8 cellular contexts compared by ENCODE assay signal in genomic region chr14:60980811-60981625, GRCh38. TPM values are rescaled to one million over a fixed set of nuclear protein-coding genes. Genes with fewer than 3 reads are reported as not detected.
A peak's percentile ranks its signal among the peaks of the same experiment; 100 is the strongest.
DNase-seq lines count a peak whose midpoint lies in the region; ATAC-seq and TF ChIP-seq lines count a peak whose summit lies in the region.

Gene SLC38A6, plus strand, starts transcription at chr14:60981245. Its CDS starts 33 bp downstream, at chr14:60981278.
A gene with protein sequence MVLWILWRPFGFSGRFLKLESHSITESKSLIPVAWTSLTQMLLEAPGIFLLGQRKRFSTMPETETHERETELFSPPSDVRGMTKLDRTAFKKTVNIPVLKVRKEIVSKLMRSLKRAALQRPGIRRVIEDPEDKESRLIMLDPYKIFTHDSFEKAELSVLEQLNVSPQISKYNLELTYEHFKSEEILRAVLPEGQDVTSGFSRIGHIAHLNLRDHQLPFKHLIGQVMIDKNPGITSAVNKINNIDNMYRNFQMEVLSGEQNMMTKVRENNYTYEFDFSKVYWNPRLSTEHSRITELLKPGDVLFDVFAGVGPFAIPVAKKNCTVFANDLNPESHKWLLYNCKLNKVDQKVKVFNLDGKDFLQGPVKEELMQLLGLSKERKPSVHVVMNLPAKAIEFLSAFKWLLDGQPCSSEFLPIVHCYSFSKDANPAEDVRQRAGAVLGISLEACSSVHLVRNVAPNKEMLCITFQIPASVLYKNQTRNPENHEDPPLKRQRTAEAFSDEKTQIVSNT (minus strand): TSS chr14:60981079. CDS start chr14:60980973, 106 bp downstream.

- H3K9me3 ChIP-seq in DOHH2 (ENCODE audit: control insufficient read depth, insufficient read depth, low read length) (no peaks in the 10 kb centered on the region), KOPT-K1 (ENCODE audit: insufficient read depth, low read length, poor library complexity, severe bottlenecking) (no peaks in the 10 kb centered on the region), Panc1 (ENCODE audit: control insufficient read depth, insufficient read depth, low read depth, low read length) (no peaks in the 10 kb centered on the region)

- H3K27me3 ChIP-seq in DOHH2 (ENCODE audit: control insufficient read depth, low read length) (no peaks in the 10 kb centered on the region), Panc1 (ENCODE audit: control insufficient read depth, insufficient read depth, low read length) (no peaks in the 10 kb centered on the region)

- peaks cover 0 to 16% of the 10 kb centered on the region in 2 donors for H3K36me3 Mint-ChIP-seq in activated T-cell treated with anti-CD3 and anti-CD28 coated beads, Interleukin-2, amount 50 U/mL, for 72 hours (ENCODE audit: insufficient read depth in 2 of 2)

- H3K4me3 Mint-ChIP-seq in activated T-cell treated with anti-CD3 and anti-CD28 coated beads, Interleukin-2, amount 50 U/mL, for 72 hours, result no peak within 1 kb of the TSS

- H3K27ac ChIP-seq in DOHH2 (ENCODE audit: low read depth, low read length), result no peak within 1 kb of the TSS
- H3K27ac ChIP-seq in KOPT-K1 (ENCODE audit: low read depth, low read length, poor library complexity, severe bottlenecking), result peak within 1 kb of the TSS; percentile 66
- peak within 1 kb of the TSS; percentile 73 for H3K27ac ChIP-seq in Panc1 (ENCODE audit: low read length)

- BruUV-seq in Panc1 (replicated peaks; lab: Mats Ljungman, UMichigan), result no TSS peak

- peaks cover 36% of the 10 kb centered on the region for H3K36me3 ChIP-seq in DOHH2 (ENCODE audit: control insufficient read depth, low read length)
- peaks cover 21% of the 10 kb centered on the region; the same call in 1 of the 2 replicates for H3K36me3 ChIP-seq in KOPT-K1 (ENCODE audit: insufficient read depth, low read length)
- peaks cover 18% of the 10 kb centered on the region for H3K36me3 ChIP-seq in Panc1 (ENCODE audit: control insufficient read depth, insufficient read depth, low read length)

- no peak for TF ChIP-seq CTCF in DOHH2 (IDR thresholded peaks at IDR 0.05; ENCODE audit: low read depth, low read length, poor library complexity, severe bottlenecking)
- no peak for TF ChIP-seq CTCF in Panc1 (IDR thresholded peaks at IDR 0.05)

- H3K27me3 Mint-ChIP-seq in activated T-cell treated with anti-CD3 and anti-CD28 coated beads, Interleukin-2, amount 50 U/mL, for 72 hours (ENCODE audit: low read depth), result no peaks in the 10 kb centered on the region

- H4K20me1 ChIP-seq in DOHH2 (ENCODE audit: control insufficient read depth, insufficient read depth, low read depth, low read length), result no peaks in the 10 kb centered on the region

- H3K9me2 ChIP-seq in DOHH2 (replicated peaks; ENCODE audit: control insufficient read depth, low read length), result no peaks in the 10 kb centered on the region

- peaks cover 45% of the 10 kb centered on the region for H3K79me2 ChIP-seq in DOHH2 (ENCODE audit: control insufficient read depth, low read length)

- POLR2A ChIA-PET in Panc1 (lab: Charles Lee), result no interaction called here

- intact Hi-C loops in Panc1 (cut with micrococcal nuclease; ENCODE audit: unreplicated experiment), result loop anchor here (1.0 to 5.0 kb wide), 2 partner anchors 257 to 334 kb away; partner anchors contain the start of genes SIX1 and SIX4

- in situ Hi-C loops in Panc1 (cut with HindIII; ENCODE audit: low pct_unique_long_range_greater_than_20kb, low sequenced_read_pairs), result no loop called here

- peak; percentile 77 for DNase-seq in Panc1 (ENCODE audit: low read depth, low spot score)
- peak; percentile 90 to 92 for DNase-seq in activated T-cell treated with anti-CD3 and anti-CD28 coated beads, Interleukin-2, amount 50 U/mL, for 72 hours
- DNase-seq in fibroblast of gingiva (ENCODE audit: low read depth), result peak; percentile 97
- peak; percentile 98 for DNase-seq in myocyte (ENCODE audit: low read depth)
- peak; percentile 84 to 86 for DNase-seq in stimulated activated CD8-positive, alpha-beta memory T cell treated with anti-CD3 and anti-CD28 coated beads, Interleukin-7, amount 100 ng/mL, for 4 hours (ENCODE audit: low read depth in 2 of 2)

- peak; percentile 82 for ATAC-seq in GM21825 (IDR thresholded peaks at IDR 0.05; ENCODE audit: unreplicated experiment)
- peak; percentile 99 for ATAC-seq in Panc1
- peak; percentile 94 for ATAC-seq in activated T-cell treated with anti-CD3 and anti-CD28 coated beads, Interleukin-2, amount 50 U/mL, for 72 hours (replicated peaks in 1 of 2)

- peaks cover 34% of the 10 kb centered on the region for H3K4me1 Mint-ChIP-seq in activated T-cell treated with anti-CD3 and anti-CD28 coated beads, Interleukin-2, amount 50 U/mL, for 72 hours (ENCODE audit: low read depth)

- H3K4me2 ChIP-seq in DOHH2 (ENCODE audit: low read length), result peak within 1 kb of the TSS; percentile 82

- H3F3A ChIP-seq in DOHH2 (ENCODE audit: control insufficient read depth, insufficient read depth), result peaks cover 4% of the 10 kb centered on the region; the same call in 1 of the 2 replicates

- H3K27ac Mint-ChIP-seq in activated T-cell treated with anti-CD3 and anti-CD28 coated beads, Interleukin-2, amount 50 U/mL, for 72 hours, result no peak within 1 kb of the TSS

- peaks cover 29% of the 10 kb centered on the region for H3K4me1 ChIP-seq in DOHH2 (ENCODE audit: control insufficient read depth, low read length)
- peaks cover 9% of the 10 kb centered on the region for H3K4me1 ChIP-seq in Panc1 (ENCODE audit: control insufficient read depth, insufficient read depth, low read length)

- no peaks in the 10 kb centered on the region for H3K9me3 Mint-ChIP-seq in activated T-cell treated with anti-CD3 and anti-CD28 coated beads, Interleukin-2, amount 50 U/mL, for 72 hours

- H3K4me3 ChIP-seq in DOHH2 (ENCODE audit: low read length) (peak within 1 kb of the TSS; percentile 96), Panc1 (ENCODE audit: low read depth in 2 of 2, low read length in 2 of 2) (peak within 1 kb of the TSS; percentile 92 to 95)

- CTCF ChIA-PET in Panc1 (lab: Charles Lee), result no interaction called here

RNA-seq across cellular contexts. Expression of gene SLC38A6, which starts in this region (rescaled TPM):
- 9.3 TPM for total RNA-seq in Panc1 (2021; ENCODE audit: unreplicated experiment)
- 7.8 TPM for polyA plus RNA-seq in Panc1 (2012; ENCODE audit: insufficient read length)
- total RNA-seq in activated T-cell treated with anti-CD3 and anti-CD28 coated beads, Interleukin-2, amount 50 U/mL, for 72 hours, result 1 to 10 TPM; 5.9 to 8.0 TPM
- total RNA-seq in myocyte, result 60.1 and 71.5 TPM in 2 replicates
- polyA plus RNA-seq in myocyte (2012), result 30.3 TPM

RNA-seq across cellular contexts. Expression of the second gene that starts in this region (rescaled TPM):
- total RNA-seq in Panc1 (2021; ENCODE audit: unreplicated experiment) (14.9 TPM), myocyte (15.6 and 24.5 TPM in 2 replicates)
- polyA plus RNA-seq in Panc1 (2012; ENCODE audit: insufficient read length), result 8.6 TPM
- 10 to 100 TPM in 1 of 2 donors, 1 to 10 TPM in 1; 9.5 to 10.6 TPM for total RNA-seq in activated T-cell treated with anti-CD3 and anti-CD28 coated beads, Interleukin-2, amount 50 U/mL, for 72 hours
- 6.3 TPM for polyA plus RNA-seq in myocyte (2012)
